ENCODE assay signal across 1 cellular context in genomic region chr4:526971-527460, GRCh38.
TF ChIP-seq lines count a peak whose summit lies in the region.

No MANE protein-coding gene starts in this region.

TF ChIP-seq in GM12878, 131 proteins besides CTCF, POLR2A, EP300 and RAD21:
- TF ChIP-seq POU2F2 (IDR thresholded peaks at IDR 0.05; ENCODE audit: borderline replicate concordance, low read depth, low read length) (no peak), MXI1 (IDR thresholded peaks at IDR 0.05; ENCODE audit: low read depth, low read length) (no peak), TAF1 (IDR thresholded peaks at IDR 0.05; ENCODE audit: borderline replicate concordance, low read depth, low read length) (no peak), ZNF384 (IDR thresholded peaks at IDR 0.05; ENCODE audit: borderline replicate concordance, low read depth, low read length) (no peak), FOS (IDR thresholded peaks at IDR 0.05; ENCODE audit: borderline replicate concordance, extremely low read depth, insufficient read length) (no peak), JUND (IDR thresholded peaks at IDR 0.05; ENCODE audit: low read depth, low read length) (no peak), JUNB (IDR thresholded peaks at IDR 0.05) (no peak), ATF7 (IDR thresholded peaks at IDR 0.05; ENCODE audit: low read depth) (no peak), ZBTB11 (CRISPR knock-in tag; IDR thresholded peaks at IDR 0.05) (no peak), RUNX3 (IDR thresholded peaks at IDR 0.05; ENCODE audit: low read length) (no peak), ZNF687 (IDR thresholded peaks at IDR 0.05) (no peak), NFYA (IDR thresholded peaks at IDR 0.05; ENCODE audit: borderline replicate concordance, low read depth, low read length) (no peak)
- TF ChIP-seq, protein P1, sequence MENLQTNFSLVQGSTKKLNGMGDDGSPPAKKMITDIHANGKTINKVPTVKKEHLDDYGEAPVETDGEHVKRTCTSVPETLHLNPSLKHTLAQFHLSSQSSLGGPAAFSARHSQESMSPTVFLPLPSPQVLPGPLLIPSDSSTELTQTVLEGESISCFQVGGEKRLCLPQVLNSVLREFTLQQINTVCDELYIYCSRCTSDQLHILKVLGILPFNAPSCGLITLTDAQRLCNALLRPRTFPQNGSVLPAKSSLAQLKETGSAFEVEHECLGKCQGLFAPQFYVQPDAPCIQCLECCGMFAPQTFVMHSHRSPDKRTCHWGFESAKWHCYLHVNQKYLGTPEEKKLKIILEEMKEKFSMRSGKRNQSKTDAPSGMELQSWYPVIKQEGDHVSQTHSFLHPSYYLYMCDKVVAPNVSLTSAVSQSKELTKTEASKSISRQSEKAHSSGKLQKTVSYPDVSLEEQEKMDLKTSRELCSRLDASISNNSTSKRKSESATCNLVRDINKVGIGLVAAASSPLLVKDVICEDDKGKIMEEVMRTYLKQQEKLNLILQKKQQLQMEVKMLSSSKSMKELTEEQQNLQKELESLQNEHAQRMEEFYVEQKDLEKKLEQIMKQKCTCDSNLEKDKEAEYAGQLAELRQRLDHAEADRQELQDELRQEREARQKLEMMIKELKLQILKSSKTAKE (IDR thresholded peaks at IDR 0.05; ENCODE audit: low read depth, poor library complexity, severe bottlenecking): no peak
